ENCODE assay signal across 14 cellular contexts in genomic region chr2:19738707-19739106, GRCh38.
A peak's percentile ranks its signal among the peaks of the same experiment; 100 is the strongest.
DNase-seq lines count a peak whose midpoint lies in the region; ATAC-seq, FAIRE-seq and TF ChIP-seq lines count a peak whose summit lies in the region.
"Had no signal": no experiment of that assay in that cellular context is flagged by ENCODE, and none has a peak within 500 bp of the region (broad histone marks: within the 10 kb centered on the region; RNA-seq: fewer than 3 reads in every experiment).

No MANE protein-coding gene starts in this region.

- WGBS in right lobe of liver (ENCODE audit: insufficient coverage, low coverage, low lambda C conversion rate, missing lambda C conversion rate): 54% methylated on average over 8 of the region's 11 CpGs

- H3K4me1 ChIP-seq in kidney (ENCODE audit: control insufficient read depth in 1 of 2, insufficient read depth in 1 of 2, low read depth in 1 of 2, low read length in 2 of 2) (no peaks in the 10 kb centered on the region), right lobe of liver (no peaks in the 10 kb centered on the region)

- DNase-seq in GM04504 (ENCODE audit: low read depth) (peak; percentile 62), dedifferentiated amniotic fluid mesenchymal stem cell (ENCODE audit: extremely low spot score) (peak; percentile 44), kidney (peak; percentile 81), stromal cell of bone marrow (ENCODE audit: low read depth) (peak; percentile 78), right lobe of liver (no peak), DMS79 (lab: John Stamatoyannopoulos, UW) (no peak)
- no peak for DNase-seq in activated naive CD4-positive, alpha-beta T cell (lab: John Stamatoyannopoulos, UW)
- DNase-seq: activated B cell treated with CpG ODN at 0.5 μM for 24 hours; CD4-positive, alpha-beta memory T cell; glutamatergic neuron; NCI-H1436 treated with DMSO at 0.1 percent for 48 hours; NCI-H774; small intestine had no signal

- H3K36me3 ChIP-seq in kidney (ENCODE audit: control insufficient read depth in 1 of 2, insufficient read depth in 2 of 2, low read length in 2 of 2): no peaks in the 10 kb centered on the region
- no peaks in the 10 kb centered on the region for H3K36me3 ChIP-seq in right lobe of liver

- H3K27ac ChIP-seq in kidney (ENCODE audit: low read depth in 2 of 2, low read length in 2 of 2) (no peak overlapping the region), right lobe of liver (no peak overlapping the region)

- no peaks in the 10 kb centered on the region for H3K9me3 ChIP-seq in kidney (ENCODE audit: control insufficient read depth in 1 of 2, low read length in 2 of 2)
- no peaks in the 10 kb centered on the region for H3K9me3 ChIP-seq in right lobe of liver

- no peaks in the 10 kb centered on the region for H3K27me3 ChIP-seq in right lobe of liver

- intact Hi-C loops in kidney (cut with DNase I) (no loop called here), right lobe of liver (cut with DNase I) (no loop called here)

- H3K4me3 ChIP-seq in kidney (ENCODE audit: low read length in 2 of 2) (no peak overlapping the region), right lobe of liver (no peak overlapping the region)

- FAIRE-seq in kidney (lab: Jason Lieb, UNC): no peak
- FAIRE-seq: small intestine had no signal

- TF ChIP-seq CTCF in kidney (IDR thresholded peaks at IDR 0.05; ENCODE audit: borderline replicate concordance, extremely low read depth, insufficient read depth): no peak
- TF ChIP-seq CTCF in right lobe of liver (IDR thresholded peaks at IDR 0.05): no peak

- H3K9ac ChIP-seq in kidney (ENCODE audit: low read length in 2 of 2): no peak overlapping the region

- no peak for ATAC-seq in right lobe of liver
- ATAC-seq in HG03457 (IDR thresholded peaks at IDR 0.05; ENCODE audit: unreplicated experiment): no peak

- TF ChIP-seq POLR2A in right lobe of liver (IDR thresholded peaks at IDR 0.05): no peak

Comparison
In these comparisons a context has a peak if more than half of its experiments do, and no peak if none do; other contexts are left out.
1. DNase-seq: peak in GM04504 (single experiment), dedifferentiated amniotic fluid mesenchymal stem cell (single experiment), kidney (single experiment) and stromal cell of bone marrow (single experiment); none in right lobe of liver (0 of 3), DMS79 (single experiment) and activated naive CD4-positive, alpha-beta T cell (0 of 4).